Comparison of ENCODE assay signal across 25 cellular contexts in the genomic region with DNA sequence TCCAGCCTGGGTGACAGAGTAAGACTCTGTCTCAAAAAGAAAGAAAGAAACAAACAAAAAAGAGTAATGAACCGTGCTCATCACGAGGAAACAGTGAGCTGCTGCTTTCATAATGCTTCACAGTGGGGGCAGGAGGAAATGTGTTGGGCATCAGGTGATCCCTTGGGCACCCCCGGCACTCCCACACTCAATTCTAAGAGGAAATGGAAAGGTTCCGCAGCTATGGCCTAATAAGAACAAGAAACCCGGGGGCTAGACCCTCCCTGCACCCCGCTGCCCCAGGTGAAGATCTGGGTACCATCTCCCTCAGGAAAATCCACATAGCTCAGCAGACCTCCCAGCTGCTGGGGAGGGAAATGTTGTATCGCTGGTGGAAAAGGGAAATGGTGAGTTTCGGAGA.
DNase-seq lines count a peak whose midpoint lies in the region; ATAC-seq, FAIRE-seq and TF ChIP-seq lines count a peak whose summit lies in the region.
"Had no signal": no experiment of that assay in that cellular context is flagged by ENCODE, and none has a peak within 500 bp of the region (broad histone marks: within the 10 kb centered on the region; RNA-seq: fewer than 3 reads in every experiment).

No MANE protein-coding gene starts in this region.

- H3K9ac ChIP-seq in BLaER1, result no peak overlapping the region
- H3K9ac ChIP-seq: KMS-11, neural progenitor cell had no signal

- H4K20me1 ChIP-seq in BLaER1, result no peaks in the 10 kb centered on the region

- peak overlapping the region; percentile 69 for H3K4me2 ChIP-seq in BLaER1
- H3K4me2 ChIP-seq: KMS-11, neural progenitor cell had no signal

- FAIRE-seq in GM12891 (lab: Jason Lieb, UNC), result no peak
- FAIRE-seq: G401.6 had no signal

- DNase-seq in GM12891 (ENCODE audit: insufficient read length, low spot score) (no peak), germinal center (ENCODE audit: low spot score) (peak; percentile 61), NCI-H2029 (lab: John Stamatoyannopoulos, UW) (no peak), NCI-H2107 treated with DMSO at 0.1 percent for 48 hours (lab: John Stamatoyannopoulos, UW; ENCODE audit: unreplicated experiment) (no peak), NCI-H446 (lab: John Stamatoyannopoulos, UW) (no peak)
- no peak for DNase-seq in effector CD8-positive, alpha-beta T cell (lab: John Stamatoyannopoulos, UW)
- DNase-seq: activated CD4-positive, CD25-positive, alpha-beta regulatory T cell; activated T-cell treated with anti-CD3 and anti-CD28 coated beads, Interleukin-2, amount 50 U/mL, for 4 hours; CD4-positive, alpha-beta memory T cell; DMS153; foreskin keratinocyte; left lung; NCI-H1694; NCI-H2227 treated with DMSO at 0.1 percent for 48 hours; NCI-H82; PC-3; psoas muscle; stimulated activated CD4-positive, alpha-beta T cell treated with anti-CD3 and anti-CD28 coated beads, Interleukin-2, amount 100 ng/mL, for 48 hours; stimulated activated naive CD8-positive, alpha-beta T cell treated with anti-CD3 and anti-CD28 coated beads, Interleukin-15, Interleukin-2, amounts not matched to agents 100 U/mL and 50 U/mL, for 24 hours; thyroid gland had no signal

- no peaks in the 10 kb centered on the region for H3K36me3 ChIP-seq in BLaER1
- H3K36me3 ChIP-seq: left lung, neural progenitor cell, thyroid gland had no signal

- H3K9me3 ChIP-seq in BLaER1, result peaks cover 7% of the 10 kb centered on the region
- H3K9me3 ChIP-seq: left lung, psoas muscle, thyroid gland had no signal

- no peaks in the 10 kb centered on the region for H3K27me3 ChIP-seq in BLaER1
- H3K27me3 ChIP-seq: left lung, neural progenitor cell, thyroid gland had no signal

- TF ChIP-seq POLR2A in GM12891 (IDR thresholded peaks at IDR 0.05; ENCODE audit: low read depth, low read length), result no peak

- peak; percentile 35 for ATAC-seq in HG03378 (IDR thresholded peaks at IDR 0.05; ENCODE audit: unreplicated experiment)
- ATAC-seq: activated T-cell treated with anti-CD3 and anti-CD28 coated beads, Interleukin-2, amount 50 U/mL, for 4 hours; foreskin keratinocyte; left lung; PC-3; psoas muscle; stimulated activated naive CD8-positive, alpha-beta T cell treated with anti-CD3 and anti-CD28 coated beads, Interleukin-15, Interleukin-2, amounts not matched to agents 100 U/mL and 50 U/mL, for 24 hours had no signal

- peaks cover 50% of the 10 kb centered on the region for H3K4me1 ChIP-seq in BLaER1
- H3K4me1 ChIP-seq: foreskin keratinocyte had no signal

- no peak overlapping the region for H3K4me3 ChIP-seq in BLaER1
- H3K4me3 ChIP-seq: left lung, neural progenitor cell, psoas muscle, thyroid gland had no signal

- H3K27ac ChIP-seq in BLaER1, result no peak overlapping the region
- H3K27ac ChIP-seq: foreskin keratinocyte, KMS-11, left lung, neural progenitor cell, psoas muscle, thyroid gland had no signal

TF ChIP-seq in GM12891, 5 proteins besides CTCF, POLR2A, EP300 and RAD21:
- TF ChIP-seq SPI1 (IDR thresholded peaks at IDR 0.05; ENCODE audit: low read depth, low read length) (peak; percentile 24; the same call in 1 of the 2 replicates), PAX5 (IDR thresholded peaks at IDR 0.05; ENCODE audit: insufficient read depth, low read length, severe bottlenecking) (no peak), POLR2AphosphoS5 (IDR thresholded peaks at IDR 0.05; ENCODE audit: low read depth, low read length) (no peak), POU2F2 (IDR thresholded peaks at IDR 0.05; ENCODE audit: low read depth, low read length) (no peak)
